Comparison of ENCODE assay signal across 8 cellular contexts in genomic region chr12:54358945-54359761, GRCh38. TPM values are rescaled to one million over a fixed set of nuclear protein-coding genes. Genes with fewer than 3 reads are reported as not detected.
DNase-seq lines count a peak whose midpoint lies in the region; ATAC-seq, FAIRE-seq and TF ChIP-seq lines count a peak whose summit lies in the region.

No MANE protein-coding gene starts in this region.

- ATAC-seq in GM23338 (peak; percentile 83), natural killer cell (peak; percentile 88 to 97 (median 96))

- FAIRE-seq in RCC 7860 (lab: Jason Lieb, UNC): peak; percentile 79

- 0 out of 2 replicates have a peak, but pooled peaks cover 2% of the 10 kb centered on the region for H3K27me3 ChIP-seq in DOHH2 (ENCODE audit: control insufficient read depth, low read length)
- peaks cover under 1% of the 10 kb centered on the region; the same call in 1 of the 2 replicates for H3K27me3 ChIP-seq in GM23338 (ENCODE audit: insufficient read depth)

- H3K79me2 ChIP-seq in DOHH2 (ENCODE audit: control insufficient read depth, low read length): peaks cover 8% of the 10 kb centered on the region
- no peaks in the 10 kb centered on the region; the same call in 1 of the 2 replicates for H3K79me2 ChIP-seq in GM23338 (replicated peaks; ENCODE audit: insufficient read depth)

- H4K20me1 ChIP-seq in DOHH2 (ENCODE audit: control insufficient read depth, insufficient read depth, low read depth, low read length) (no peaks in the 10 kb centered on the region), GM23338 (replicated peaks; ENCODE audit: insufficient read depth) (no peaks in the 10 kb centered on the region)

- DNase-seq in GM23338 (ENCODE audit: low spot score) (peak; percentile 99), Kasumi-1 (lab: John Stamatoyannopoulos, UW) (peak; percentile 96 to 97), RCC 7860 (ENCODE audit: low spot score) (peak; percentile 97), fibroblast of pulmonary artery (ENCODE audit: low read depth) (peak; percentile 100), natural killer cell (peak; percentile 86)
- peak; percentile 93 for DNase-seq in activated T-helper 1 cell treated with anti-CD3 and anti-CD28 coated beads, Interleukin-12 subunit alpha, Interleukin-12 subunit beta, Interleukin-2, Interleukin-4 antibody, amounts not matched to agents 30 ng/mL and 10 ng/mL and 1 ng/mL, durations not matched to agents 14 hours and 24 hours and 36 hours (ENCODE audit: low spot score)
- peak; percentile 85 to 96 (median 94) for DNase-seq in stimulated activated naive CD4-positive, alpha-beta T cell (lab: John Stamatoyannopoulos, UW)

- peak overlapping the region; percentile 60; the same call in 1 of the 2 replicates for H2AFZ ChIP-seq in GM23338

- H3K4me2 ChIP-seq in DOHH2 (ENCODE audit: low read length) (peak overlapping the region; percentile 100), GM23338 (peak overlapping the region; percentile 95)

- TF ChIP-seq CTCF in DOHH2 (IDR thresholded peaks at IDR 0.05; ENCODE audit: low read depth, low read length, poor library complexity, severe bottlenecking): no peak
- no peak for TF ChIP-seq CTCF in GM23338 (conservative IDR thresholded peaks at IDR 0.05; ENCODE audit: low read depth in 2 of 2)
- TF ChIP-seq CTCF in fibroblast of pulmonary artery (IDR thresholded peaks at IDR 0.05; ENCODE audit: low read length, missing control alignments): no peak
- no peak for TF ChIP-seq CTCF in natural killer cell (IDR thresholded peaks at IDR 0.05)

- H3K27ac ChIP-seq in DOHH2 (ENCODE audit: low read depth, low read length): peak overlapping the region; percentile 94
- peak overlapping the region; percentile 82 for H3K27ac ChIP-seq in GM23338 (ENCODE audit: low read depth)

- H3F3A ChIP-seq in DOHH2 (ENCODE audit: control insufficient read depth, insufficient read depth) (peaks cover 6% of the 10 kb centered on the region; the same call in 1 of the 2 replicates), GM23338 (replicated peaks; ENCODE audit: low read depth) (peaks cover 11% of the 10 kb centered on the region)

- H3K36me3 Mint-ChIP-seq in GM23338 (ENCODE audit: low read depth): no peaks in the 10 kb centered on the region; the same call in 2 of the 3 replicates
- H3K36me3 Mint-ChIP-seq in activated T-helper 1 cell treated with anti-CD3 and anti-CD28 coated beads, Interleukin-12 subunit alpha, Interleukin-12 subunit beta, Interleukin-2, Interleukin-4 antibody, amounts not matched to agents 30 ng/mL and 10 ng/mL and 1 ng/mL, durations not matched to agents 14 hours and 24 hours and 36 hours (ENCODE audit: low read depth): no peaks in the 10 kb centered on the region
- H3K36me3 Mint-ChIP-seq in natural killer cell: no peaks in the 10 kb centered on the region

- H3K9me3 Mint-ChIP-seq in GM23338: no peaks in the 10 kb centered on the region; the same call in 2 of the 3 replicates
- H3K9me3 Mint-ChIP-seq in activated T-helper 1 cell treated with anti-CD3 and anti-CD28 coated beads, Interleukin-12 subunit alpha, Interleukin-12 subunit beta, Interleukin-2, Interleukin-4 antibody, amounts not matched to agents 30 ng/mL and 10 ng/mL and 1 ng/mL, durations not matched to agents 14 hours and 24 hours and 36 hours: no peaks in the 10 kb centered on the region
- H3K9me3 Mint-ChIP-seq in natural killer cell: no peaks in the 10 kb centered on the region

- H3K9me2 ChIP-seq in DOHH2 (replicated peaks; ENCODE audit: control insufficient read depth, low read length): no peaks in the 10 kb centered on the region
- H3K9me2 ChIP-seq in GM23338 (ENCODE audit: insufficient read depth): no peaks in the 10 kb centered on the region

- H3K4me3 Mint-ChIP-seq in GM23338: no peak overlapping the region
- no peak overlapping the region for H3K4me3 Mint-ChIP-seq in activated T-helper 1 cell treated with anti-CD3 and anti-CD28 coated beads, Interleukin-12 subunit alpha, Interleukin-12 subunit beta, Interleukin-2, Interleukin-4 antibody, amounts not matched to agents 30 ng/mL and 10 ng/mL and 1 ng/mL, durations not matched to agents 14 hours and 24 hours and 36 hours
- H3K4me3 Mint-ChIP-seq in natural killer cell: no peak overlapping the region

- H3K4me3 ChIP-seq in DOHH2 (ENCODE audit: low read length) (peak overlapping the region; percentile 100), GM23338 (peak overlapping the region; percentile 75), fibroblast of pulmonary artery (replicated peaks; ENCODE audit: low read depth, low read length) (peak overlapping the region; percentile 73)

- H3K4me1 ChIP-seq in DOHH2 (ENCODE audit: control insufficient read depth, low read length) (peaks cover 43% of the 10 kb centered on the region), GM23338 (ENCODE audit: insufficient read depth) (peaks cover 49% of the 10 kb centered on the region)

- peaks cover 25% of the 10 kb centered on the region for H3K27me3 Mint-ChIP-seq in GM23338 (ENCODE audit: insufficient read depth, low read depth, poor library complexity)
- H3K27me3 Mint-ChIP-seq in activated T-helper 1 cell treated with anti-CD3 and anti-CD28 coated beads, Interleukin-12 subunit alpha, Interleukin-12 subunit beta, Interleukin-2, Interleukin-4 antibody, amounts not matched to agents 30 ng/mL and 10 ng/mL and 1 ng/mL, durations not matched to agents 14 hours and 24 hours and 36 hours (ENCODE audit: insufficient read depth): peaks cover 2% of the 10 kb centered on the region
- H3K27me3 Mint-ChIP-seq in natural killer cell (ENCODE audit: low read depth in 2 of 2): peaks cover 0 to 3% of the 10 kb centered on the region in 2 donors

- no peaks in the 10 kb centered on the region for H3K9me3 ChIP-seq in DOHH2 (ENCODE audit: control insufficient read depth, insufficient read depth, low read length)

- H3K36me3 ChIP-seq in DOHH2 (ENCODE audit: control insufficient read depth, low read length): 0 out of 2 replicates have a peak, but pooled peaks cover 3% of the 10 kb centered on the region
- no peaks in the 10 kb centered on the region for H3K36me3 ChIP-seq in GM23338 (ENCODE audit: insufficient read depth)

- H3K27ac Mint-ChIP-seq in GM23338 (no peak overlapping the region), natural killer cell (no peak overlapping the region)
- no peak overlapping the region for H3K27ac Mint-ChIP-seq in activated T-helper 1 cell treated with anti-CD3 and anti-CD28 coated beads, Interleukin-12 subunit alpha, Interleukin-12 subunit beta, Interleukin-2, Interleukin-4 antibody, amounts not matched to agents 30 ng/mL and 10 ng/mL and 1 ng/mL, durations not matched to agents 14 hours and 24 hours and 36 hours

- intact Hi-C loops in activated T-helper 1 cell treated with anti-CD3 and anti-CD28 coated beads, Interleukin-12 subunit alpha, Interleukin-12 subunit beta, Interleukin-2, Interleukin-4 antibody, amounts not matched to agents 30 ng/mL and 10 ng/mL and 1 ng/mL, durations not matched to agents 14 hours and 24 hours and 36 hours (cut with micrococcal nuclease): loop anchor here (1.0 to 2.0 kb wide), 10 partner anchors 9 to 145 kb away; partner anchors contain the start of genes CBX5, COPZ1 and HNRNPA1
- intact Hi-C loops in natural killer cell (cut with micrococcal nuclease): loop anchor here (1.0 kb wide), 2 partner anchors 35 to 79 kb away; partner anchors contain the start of genes CBX5 and HNRNPA1

- H3K4me1 Mint-ChIP-seq in GM23338: peaks cover 6% of the 10 kb centered on the region
- peaks cover 21% of the 10 kb centered on the region for H3K4me1 Mint-ChIP-seq in activated T-helper 1 cell treated with anti-CD3 and anti-CD28 coated beads, Interleukin-12 subunit alpha, Interleukin-12 subunit beta, Interleukin-2, Interleukin-4 antibody, amounts not matched to agents 30 ng/mL and 10 ng/mL and 1 ng/mL, durations not matched to agents 14 hours and 24 hours and 36 hours (ENCODE audit: low read depth)
- peaks cover 4 to 7% of the 10 kb centered on the region in 2 donors for H3K4me1 Mint-ChIP-seq in natural killer cell

TF ChIP-seq in GM23338, 12 proteins besides CTCF, POLR2A, EP300 and RAD21:
- no peak for TF ChIP-seq STAT1 (IDR thresholded peaks at IDR 0.05; ENCODE audit: unreplicated experiment)
- TF ChIP-seq CREB1 (CRISPR knock-in tag; IDR thresholded peaks at IDR 0.05; ENCODE audit: low read depth): peak; percentile 80

RNA-seq across cellular contexts. Expression of gene GPR84, which starts 5.1 kb away (rescaled TPM):
- total RNA-seq in GM23338 (2014; rRNA removed; shearing (Covaris generic)): not detected in 2 replicates
- polyA plus RNA-seq in GM23338 (2016; fragmentation: Nextera tagmentation; extraction: Ambion mirVana): not detected in 2 replicates
- total RNA-seq in activated T-helper 1 cell treated with anti-CD3 and anti-CD28 coated beads, Interleukin-12 subunit alpha, Interleukin-12 subunit beta, Interleukin-2, Interleukin-4 antibody, amounts not matched to agents 30 ng/mL and 10 ng/mL and 1 ng/mL, durations not matched to agents 14 hours and 24 hours and 36 hours: 2.3 and 2.4 TPM in 2 replicates
- total RNA-seq in natural killer cell: 1 to 10 TPM in 1 of 3 donors, under 1 TPM in 2; 0.45 to 4.9 (median 0.59) TPM

RNA-seq across cellular contexts. Expression of gene ZNF385A, which starts 25.4 kb away (rescaled TPM):
- 10.9 and 22.3 TPM in 2 replicates for total RNA-seq in GM23338 (2014; rRNA removed; shearing (Covaris generic))
- polyA plus RNA-seq in GM23338 (2016; fragmentation: Nextera tagmentation; extraction: Ambion mirVana): 19.6 and 21.7 TPM in 2 replicates
- total RNA-seq in activated T-helper 1 cell treated with anti-CD3 and anti-CD28 coated beads, Interleukin-12 subunit alpha, Interleukin-12 subunit beta, Interleukin-2, Interleukin-4 antibody, amounts not matched to agents 30 ng/mL and 10 ng/mL and 1 ng/mL, durations not matched to agents 14 hours and 24 hours and 36 hours: 0.99 and 1.3 TPM in 2 replicates
- 1 to 10 TPM; 5.4 to 9.8 (median 8.9) TPM for total RNA-seq in natural killer cell

RNA-seq across cellular contexts. Expression of gene COPZ1, which starts 34.2 kb away (rescaled TPM):
- 72.5 and 91.2 TPM in 2 replicates for total RNA-seq in GM23338 (2014; rRNA removed; shearing (Covaris generic))
- polyA plus RNA-seq in GM23338 (2016; fragmentation: Nextera tagmentation; extraction: Ambion mirVana): 72.7 and 79.9 TPM in 2 replicates
- total RNA-seq in activated T-helper 1 cell treated with anti-CD3 and anti-CD28 coated beads, Interleukin-12 subunit alpha, Interleukin-12 subunit beta, Interleukin-2, Interleukin-4 antibody, amounts not matched to agents 30 ng/mL and 10 ng/mL and 1 ng/mL, durations not matched to agents 14 hours and 24 hours and 36 hours: 115 and 123 TPM in 2 replicates
- total RNA-seq in natural killer cell: 10 to 100 TPM; 66.3 to 83.6 (median 79.7) TPM

RNA-seq across cellular contexts. Expression of gene NFE2, which starts 58.3 kb away (rescaled TPM):
- 0.27 and 1.3 TPM in 2 replicates for total RNA-seq in GM23338 (2014; rRNA removed; shearing (Covaris generic))
- 1.8 and 3.0 TPM in 2 replicates for polyA plus RNA-seq in GM23338 (2016; fragmentation: Nextera tagmentation; extraction: Ambion mirVana)
- total RNA-seq in activated T-helper 1 cell treated with anti-CD3 and anti-CD28 coated beads, Interleukin-12 subunit alpha, Interleukin-12 subunit beta, Interleukin-2, Interleukin-4 antibody, amounts not matched to agents 30 ng/mL and 10 ng/mL and 1 ng/mL, durations not matched to agents 14 hours and 24 hours and 36 hours: not detected in 2 replicates
- total RNA-seq in natural killer cell: 10 to 100 TPM in 1 of 3 donors, 1 to 10 TPM in 2; 2.0 to 15.4 (median 2.0) TPM

RNA-seq across cellular contexts. Expression of gene ITGA5, which starts 59.9 kb away (rescaled TPM):
- total RNA-seq in GM23338 (2014; rRNA removed; shearing (Covaris generic)): 23.7 and 24.2 TPM in 2 replicates
- 5.9 and 7.3 TPM in 2 replicates for polyA plus RNA-seq in GM23338 (2016; fragmentation: Nextera tagmentation; extraction: Ambion mirVana)
- total RNA-seq in activated T-helper 1 cell treated with anti-CD3 and anti-CD28 coated beads, Interleukin-12 subunit alpha, Interleukin-12 subunit beta, Interleukin-2, Interleukin-4 antibody, amounts not matched to agents 30 ng/mL and 10 ng/mL and 1 ng/mL, durations not matched to agents 14 hours and 24 hours and 36 hours: 31.2 and 31.6 TPM in 2 replicates
- 100 to 1,000 TPM; 177 to 232 (median 207) TPM for total RNA-seq in natural killer cell

Comparison
In these comparisons a context has a peak if more than half of its experiments do, and no peak if none do; other contexts are left out.
1. Peak in every context shown above with its lines: DNase-seq, ATAC-seq, H3K4me3 ChIP-seq and H3K27ac ChIP-seq.